Comparison of ENCODE assay signal across 10 cellular contexts in the genomic region with DNA sequence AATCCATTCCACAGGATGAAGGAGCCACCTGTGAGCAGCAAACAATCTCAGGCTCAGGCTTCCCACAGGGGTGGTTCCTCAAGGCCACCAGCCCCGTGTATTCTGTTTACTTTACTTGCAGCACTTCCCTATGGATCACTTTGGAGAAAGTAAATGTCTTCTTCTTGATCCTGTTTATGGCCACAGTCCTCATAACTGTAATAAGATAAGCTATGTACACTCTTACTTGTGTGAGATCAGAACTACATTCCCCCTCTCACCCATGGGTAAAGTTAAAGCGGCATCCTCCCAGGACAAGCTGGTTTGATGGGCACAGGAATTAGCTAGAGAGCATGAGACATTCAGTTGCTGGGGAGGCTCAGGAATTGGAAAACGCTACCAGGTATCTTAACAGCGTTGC.
"Had no signal": no experiment of that assay in that cellular context is flagged by ENCODE, and none has a peak within 500 bp of the region (broad histone marks: within the 10 kb centered on the region; RNA-seq: fewer than 3 reads in every experiment).

No MANE protein-coding gene starts in this region.

- H3K27ac Mint-ChIP-seq: GM23338, H9, HFFc6 had no signal

- FAIRE-seq: H1, H54 had no signal

- H3K36me3 ChIP-seq: HAP-1 had no signal

- H3K9me3 Mint-ChIP-seq: GM23338, H9, HFFc6 had no signal

- DNase-seq: GM23248, GOT3, H7, H9, HCEC 1CT, HFFc6 had no signal

- H3K4me1 ChIP-seq: HAP-1 had no signal

- H3K4me3 Mint-ChIP-seq: GM23338, H9, HFFc6 had no signal

- H3K4me3 ChIP-seq: GM23248, GM23338, HAP-1 had no signal

- H3K27ac ChIP-seq: GM23248 had no signal

- H3K9me3 ChIP-seq: HAP-1 had no signal
